21 cellular contexts compared by ENCODE assay signal in genomic region chr2:164275659-164276058, GRCh38.
"Had no signal": no experiment of that assay in that cellular context is flagged by ENCODE, and none has a peak within 500 bp of the region (broad histone marks: within the 10 kb centered on the region; RNA-seq: fewer than 3 reads in every experiment).

No MANE protein-coding gene starts in this region.

- H3K9ac ChIP-seq: KMS-11 had no signal

- DNase-seq: Kasumi-1, NCI-H1092, NCI-H1436, NCI-H187, NCI-H2029, NCI-H2081 treated with DMSO at 0.1 percent for 48 hours, NCI-H2171, NCI-H345, NCI-H446 treated with DMSO at 0.1 percent for 48 hours, NCI-H510A treated with DMSO at 0.1 percent for 48 hours, NCI-H526, NCI-H748 treated with DMSO at 0.1 percent for 48 hours, Right ventricle myocardium superior, RPMI8226, SIG-M5 had no signal

- H3K9me3 ChIP-seq: SJSA1 had no signal

- H3K27me3 ChIP-seq: SJSA1 had no signal

- H3K27ac ChIP-seq: HL-60, KMS-11, SJSA1, SK-N-MC had no signal

- H3K36me3 ChIP-seq: SJSA1 had no signal

- H3K4me2 ChIP-seq: KMS-11 had no signal

- H3K36me3 Mint-ChIP-seq: IgD-negative memory B cell had no signal

- H3K4me3 Mint-ChIP-seq: IgD-negative memory B cell had no signal

- H3K27me3 Mint-ChIP-seq: IgD-negative memory B cell had no signal

- H3K4me3 ChIP-seq: K562, SJSA1, SK-N-MC had no signal

- H3K4me1 ChIP-seq: SJSA1 had no signal
